Comparison of ENCODE assay signal across 13 cellular contexts in the genomic region with DNA sequence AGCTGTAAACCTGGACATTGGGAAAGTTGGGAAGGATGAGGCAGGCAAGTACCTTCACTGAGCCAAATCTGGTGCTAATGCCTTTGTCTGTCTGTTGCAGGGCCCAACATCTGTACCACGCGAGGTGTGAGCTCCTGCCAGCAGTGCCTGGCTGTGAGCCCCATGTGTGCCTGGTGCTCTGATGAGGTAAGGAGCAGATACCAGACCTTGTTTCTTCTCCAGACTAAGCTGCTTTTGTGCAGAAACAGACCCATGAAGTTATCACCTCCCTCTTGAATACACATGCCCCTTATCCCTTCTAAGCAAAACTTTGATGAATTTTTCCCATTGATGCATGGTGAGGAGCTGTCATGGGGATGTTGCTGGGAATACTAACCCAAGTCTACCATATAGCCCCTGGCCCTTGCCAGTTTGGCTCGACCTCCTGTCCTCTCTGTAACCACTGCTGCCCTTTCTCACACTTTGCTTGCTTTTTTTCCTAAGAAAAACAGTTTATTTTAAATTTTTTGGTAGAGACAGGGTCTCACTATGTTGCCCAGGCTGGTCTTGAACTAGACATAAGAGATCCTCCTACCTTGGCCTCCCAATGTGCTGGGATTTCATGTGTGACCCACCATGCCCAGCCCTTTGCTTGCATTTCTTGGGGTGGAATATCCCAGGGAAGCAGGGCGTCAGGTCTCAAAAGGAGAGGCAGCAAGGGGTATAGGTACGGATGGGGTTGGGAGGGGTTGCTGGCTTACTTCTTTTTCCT. TPM values are rescaled to one million over a fixed set of nuclear protein-coding genes. Genes with fewer than 3 reads are reported as not detected.
A peak's percentile ranks its signal among the peaks of the same experiment; 100 is the strongest.
DNase-seq lines count a peak whose midpoint lies in the region; ATAC-seq and TF ChIP-seq lines count a peak whose summit lies in the region.
"Had no signal": no experiment of that assay in that cellular context is flagged by ENCODE, and none has a peak within 500 bp of the region (broad histone marks: within the 10 kb centered on the region; RNA-seq: fewer than 3 reads in every experiment).

No MANE protein-coding gene starts in this region.

- CTCF ChIA-PET in WTC11 (lab: Charles Lee), result interaction anchor here (1.2 to 2.2 kb wide), 5 partner anchors 10 to 41 kb away, joined by 4 to 14 read pairs (median 5); a partner anchor contains a TSS

- POLR2A ChIA-PET in WTC11 (lab: Charles Lee), result interaction anchor here (1.1 to 1.4 kb wide), 2 partner anchors 10 to 42 kb away, joined by 3 read pairs; no protein-coding TSS in a partner anchor

- no peak overlapping the region for H3K4ac ChIP-seq in neuronal stem cell (ENCODE audit: low read length)

- H3F3A ChIP-seq in smooth muscle cell (ENCODE audit: low read depth), result peaks cover 19% of the 10 kb centered on the region

- H2BK5ac ChIP-seq in neuronal stem cell (ENCODE audit: low read length), result no peak overlapping the region

- no peak overlapping the region for H3K27ac Mint-ChIP-seq in WTC11
- H3K27ac Mint-ChIP-seq: activated CD8-positive, alpha-beta T cell treated with anti-CD3 and anti-CD28 coated beads, Interleukin-2, amount 10 ng/mL, durations not matched to agents 7 days and 5 days had no signal

- H2AFZ ChIP-seq in smooth muscle cell (ENCODE audit: low read depth), result no peak overlapping the region
- H2AFZ ChIP-seq in neuronal stem cell (ENCODE audit: low read length), result no peak overlapping the region

- no peak overlapping the region for H3K23ac ChIP-seq in neuronal stem cell (ENCODE audit: low read depth, low read length, poor library complexity)

- no peaks in the 10 kb centered on the region for H3K79me1 ChIP-seq in neuronal stem cell (ENCODE audit: low read depth, low read length)

- peak overlapping the region in 2 of 11 experiments; percentile 3 to 46; a peak in 1 of 22 replicates for H3K9ac ChIP-seq in BLaER1 treated with 17β-estradiol and CSF1 and Interleukin-3, amounts not matched to agents 10 nM and 100 nM
- H3K9ac ChIP-seq in iPS-20b (ENCODE audit: low read depth, low read length), result peak overlapping the region; percentile 70; the same call in 1 of the 2 replicates
- peak overlapping the region; percentile 73 for H3K9ac ChIP-seq in smooth muscle cell (ENCODE audit: low read depth)
- H3K9ac ChIP-seq in neuronal stem cell (ENCODE audit: low read depth, low read length, poor library complexity), result no peak overlapping the region

- H3K4me3 Mint-ChIP-seq in WTC11, result no peak overlapping the region
- H3K4me3 Mint-ChIP-seq: activated CD8-positive, alpha-beta T cell treated with anti-CD3 and anti-CD28 coated beads, Interleukin-2, amount 10 ng/mL, durations not matched to agents 7 days and 5 days had no signal

- H3K79me2 ChIP-seq in smooth muscle cell (ENCODE audit: low read depth), result no peaks in the 10 kb centered on the region

- no peak overlapping the region for H3K18ac ChIP-seq in neuronal stem cell (ENCODE audit: low read length)

- peaks cover 51 to 67% (median 64%) of the 10 kb centered on the region in 10 experiments for H3K4me1 ChIP-seq in BLaER1 treated with 17β-estradiol and CSF1 and Interleukin-3, amounts not matched to agents 10 nM and 100 nM
- peaks cover 27% of the 10 kb centered on the region for H3K4me1 ChIP-seq in iPS-20b (ENCODE audit: insufficient read depth, low read length)
- H3K4me1 ChIP-seq in smooth muscle cell (ENCODE audit: low read depth), result peaks cover 23% of the 10 kb centered on the region
- peaks cover 23 to 29% of the 10 kb centered on the region in 2 donors for H3K4me1 ChIP-seq in neuronal stem cell (ENCODE audit: control insufficient read depth in 2 of 2, insufficient read depth in 1 of 2, low read depth in 1 of 2, low read length in 2 of 2)

- H2BK12ac ChIP-seq in neuronal stem cell (ENCODE audit: low read length), result no peak overlapping the region

- peaks cover 1% of the 10 kb centered on the region for H3K36me3 Mint-ChIP-seq in WTC11

- H2BK15ac ChIP-seq in neuronal stem cell (ENCODE audit: low read length), result no peak overlapping the region

- no peak overlapping the region for H2BK120ac ChIP-seq in neuronal stem cell (ENCODE audit: low read depth, low read length)

- H4K91ac ChIP-seq in neuronal stem cell (ENCODE audit: low read depth, low read length, poor library complexity), result no peak overlapping the region

- H4K8ac ChIP-seq in neuronal stem cell (ENCODE audit: low read depth, low read length), result no peak overlapping the region

- DNase-seq in WTC11 (ENCODE audit: low spot score) (no peak), smooth muscle cell (lab: John Stamatoyannopoulos, UW; ENCODE audit: unreplicated experiment) (no peak), ecto neural progenitor cell (ENCODE audit: low spot score) (no peak), NCI-H187 treated with DMSO at 0.1 percent for 48 hours (lab: John Stamatoyannopoulos, UW) (no peak), NOMO-1 treated with DMSO at 0.1 percent for 48 hours (lab: John Stamatoyannopoulos, UW; ENCODE audit: unreplicated experiment) (no peak), neuronal stem cell (ENCODE audit: low spot score) (no peak)
- DNase-seq: activated CD8-positive, alpha-beta T cell treated with anti-CD3 and anti-CD28 coated beads, Interleukin-2, amount 10 ng/mL, durations not matched to agents 7 days and 5 days; mucosa of descending colon; NCI-H1417 treated with DMSO at 0.1 percent for 48 hours; NCI-H345; posterior cingulate gyrus had no signal

- no peak overlapping the region for H2AK5ac ChIP-seq in neuronal stem cell (ENCODE audit: low read depth, low read length)

- TF ChIP-seq CTCF in WTC11 (IDR thresholded peaks at IDR 0.05) (no peak), smooth muscle cell (IDR thresholded peaks at IDR 0.05; ENCODE audit: borderline replicate concordance, insufficient read depth, poor library complexity, severe bottlenecking) (no peak)

- H3K27me3 Mint-ChIP-seq in WTC11 (ENCODE audit: low read depth), result peaks cover under 1% of the 10 kb centered on the region; the same call in 1 of the 2 replicates

- no peaks in the 10 kb centered on the region for H4K20me1 ChIP-seq in BLaER1 treated with 17β-estradiol and CSF1 and Interleukin-3, amounts not matched to agents 10 nM and 100 nM
- no peaks in the 10 kb centered on the region for H4K20me1 ChIP-seq in smooth muscle cell (ENCODE audit: low read depth)

- no peak overlapping the region for H3K14ac ChIP-seq in neuronal stem cell (ENCODE audit: low read length)

- peak overlapping the region in 2 of 11 experiments; percentile 59 to 95; a peak in 1 of 22 replicates for H3K27ac ChIP-seq in BLaER1 treated with 17β-estradiol and CSF1 and Interleukin-3, amounts not matched to agents 10 nM and 100 nM
- peak overlapping the region; percentile 59 for H3K27ac ChIP-seq in iPS-20b (ENCODE audit: low read length)
- peak overlapping the region; percentile 93 for H3K27ac ChIP-seq in smooth muscle cell (ENCODE audit: low read depth)
- no peak overlapping the region for H3K27ac ChIP-seq in neuronal stem cell (replicated peaks; ENCODE audit: low read length)

- WGBS in smooth muscle cell (ENCODE audit: low lambda C conversion rate), result 98% methylated on average over 5 of the region's 5 CpGs
- no CpG with 5 or more reads among the region's 5 CpGs for WGBS in neuronal stem cell (ENCODE audit: extremely low coverage in 2 of 2, insufficient read length in 2 of 2, insufficient replicate concordance in 1 of 2), 2 donors

- H3K36me3 ChIP-seq in BLaER1 treated with 17β-estradiol and CSF1 and Interleukin-3, amounts not matched to agents 10 nM and 100 nM, result no peaks in the 10 kb centered on the region
- no peaks in the 10 kb centered on the region for H3K36me3 ChIP-seq in iPS-20b (ENCODE audit: insufficient read depth, low read depth, low read length)
- H3K36me3 ChIP-seq in smooth muscle cell (ENCODE audit: low read depth), result no peaks in the 10 kb centered on the region
- no peaks in the 10 kb centered on the region for H3K36me3 ChIP-seq in neuronal stem cell (replicated peaks in 1 of 2; ENCODE audit: control insufficient read depth in 2 of 2, insufficient read depth in 2 of 2, low read length in 2 of 2)

- H3K4me2 ChIP-seq in BLaER1 treated with 17β-estradiol and CSF1 and Interleukin-3, amounts not matched to agents 10 nM and 100 nM, result peak overlapping the region; percentile 83 to 95 (median 90); a peak in 21 of 22 replicates
- H3K4me2 ChIP-seq in smooth muscle cell (no peak overlapping the region), neuronal stem cell (ENCODE audit: insufficient read depth, low read length, poor library complexity, severe bottlenecking) (no peak overlapping the region)

- peaks cover 44% of the 10 kb centered on the region for H3K4me1 Mint-ChIP-seq in WTC11

- ATAC-seq in WTC11, result no peak
- ATAC-seq: activated CD8-positive, alpha-beta T cell treated with anti-CD3 and anti-CD28 coated beads, Interleukin-2, amount 10 ng/mL, durations not matched to agents 7 days and 5 days had no signal

- H3K9me3 ChIP-seq in BLaER1 treated with 17β-estradiol and CSF1 and Interleukin-3, amounts not matched to agents 10 nM and 100 nM (replicated peaks in 1 of 11), result peaks cover 0 to 16% (median 7%) of the 10 kb centered on the region in 11 experiments; a peak in 18 of 22 replicates
- H3K9me3 ChIP-seq in iPS-20b (ENCODE audit: insufficient read depth, low read depth, low read length), result no peaks in the 10 kb centered on the region
- no peaks in the 10 kb centered on the region for H3K9me3 ChIP-seq in smooth muscle cell (replicated peaks; ENCODE audit: low read depth)
- no peaks in the 10 kb centered on the region for H3K9me3 ChIP-seq in neuronal stem cell (replicated peaks in 1 of 2; ENCODE audit: control insufficient read depth in 2 of 2, insufficient read depth in 1 of 2, low read depth in 1 of 2, low read length in 2 of 2)
- H3K9me3 ChIP-seq: mucosa of descending colon had no signal

- peaks cover 7% of the 10 kb centered on the region for H3K9me3 Mint-ChIP-seq in WTC11

- no peaks in the 10 kb centered on the region for H3K27me3 ChIP-seq in BLaER1 treated with 17β-estradiol and CSF1 and Interleukin-3, amounts not matched to agents 10 nM and 100 nM
- no peaks in the 10 kb centered on the region for H3K27me3 ChIP-seq in iPS-20b (ENCODE audit: insufficient read depth, low read length)
- H3K27me3 ChIP-seq in smooth muscle cell (ENCODE audit: low read depth), result no peaks in the 10 kb centered on the region
- no peaks in the 10 kb centered on the region for H3K27me3 ChIP-seq in neuronal stem cell (ENCODE audit: control insufficient read depth in 3 of 3, insufficient read depth in 3 of 3, low read depth in 1 of 3, low read length in 3 of 3)

- no peak overlapping the region for H3K4me3 ChIP-seq in BLaER1 treated with 17β-estradiol and CSF1 and Interleukin-3, amounts not matched to agents 10 nM and 100 nM
- H3K4me3 ChIP-seq in iPS-20b (ENCODE audit: low read length) (peak overlapping the region; percentile 3; the same call in 1 of the 2 replicates), smooth muscle cell (no peak overlapping the region), neuronal stem cell (ENCODE audit: low read length in 2 of 2) (no peak overlapping the region)
- H3K4me3 ChIP-seq: mucosa of descending colon had no signal

RNA-seq across cellular contexts. Expression of a gene that starts 20.9 kb away (rescaled TPM):
- total RNA-seq in WTC11 (2021) (0.04 to 0.14 TPM (median 0.09 TPM) in 3 replicates), smooth muscle cell (5.1 and 7.9 TPM in 2 replicates)
- polyA plus RNA-seq in smooth muscle cell, result 3.9 and 5.2 TPM in 2 replicates
- polyA plus RNA-seq in neuronal stem cell (2013, experiment 1 of 2), result 0.01 TPM
- polyA plus RNA-seq in neuronal stem cell (2013, experiment 2 of 2), result 0.01 TPM

RNA-seq across cellular contexts. Expression of a gene that starts 49.3 kb away (rescaled TPM):
- total RNA-seq in WTC11 (2021) (3.5 to 10.1 TPM (median 8.7 TPM) in 3 replicates), smooth muscle cell (2.0 and 4.6 TPM in 2 replicates)
- 1.2 and 3.3 TPM in 2 replicates for polyA plus RNA-seq in smooth muscle cell
- polyA plus RNA-seq in neuronal stem cell (2013, experiment 1 of 2), result 1.0 TPM
- polyA plus RNA-seq in neuronal stem cell (2013, experiment 2 of 2), result 0.98 TPM

Comparison
In these comparisons a context has a peak if more than half of its experiments do, and no peak if none do; other contexts are left out.
1. H3K4me2 ChIP-seq: peak in BLaER1 treated with 17β-estradiol and CSF1 and Interleukin-3, amounts not matched to agents 10 nM and 100 nM (11 of 11); none in smooth muscle cell (single experiment) and neuronal stem cell (single experiment).